Comparison of ENCODE assay signal across 8 cellular contexts in the genomic region with DNA sequence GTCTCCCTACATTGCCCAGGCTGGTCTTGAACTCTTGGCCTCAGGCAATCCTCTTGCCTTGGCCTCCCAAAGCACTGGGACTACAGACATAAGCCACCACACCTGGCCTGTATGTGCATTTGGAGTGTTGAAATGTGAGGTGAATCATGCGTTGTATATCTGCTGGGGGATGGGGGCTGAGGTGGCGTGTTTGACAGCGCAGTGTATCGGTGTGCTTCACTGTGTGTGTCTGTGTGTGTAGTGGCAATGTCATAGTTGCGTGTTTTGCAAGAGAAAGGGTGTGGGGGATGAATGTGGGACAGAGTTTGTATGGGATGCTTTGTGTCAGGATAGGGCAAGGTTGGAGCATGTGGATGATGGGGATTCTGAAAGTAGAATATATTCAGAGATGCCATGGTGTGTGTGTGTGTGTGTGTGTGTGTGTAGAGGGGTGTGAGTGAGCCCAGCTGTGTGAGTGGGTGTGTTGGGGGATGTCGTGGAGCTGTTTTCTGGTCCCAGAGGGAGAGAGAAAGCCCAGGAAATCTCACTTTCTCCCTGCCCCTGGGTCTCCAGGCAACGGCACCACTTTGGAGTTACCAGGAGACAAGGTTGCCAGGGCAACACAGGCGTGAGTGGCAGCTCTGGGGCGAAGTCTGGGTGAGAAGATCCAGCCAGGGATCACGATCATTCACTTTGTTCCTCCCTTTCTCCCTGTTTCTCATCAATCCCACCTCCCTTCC. TPM values are rescaled to one million over a fixed set of nuclear protein-coding genes. Genes with fewer than 3 reads are reported as not detected.
A peak's percentile ranks its signal among the peaks of the same experiment; 100 is the strongest.
DNase-seq lines count a peak whose midpoint lies in the region; ATAC-seq and TF ChIP-seq lines count a peak whose summit lies in the region.
"Had no signal": no experiment of that assay in that cellular context is flagged by ENCODE, and none has a peak within 500 bp of the region (broad histone marks: within the 10 kb centered on the region; RNA-seq: fewer than 3 reads in every experiment).

No MANE protein-coding gene starts in this region.

- H3K27ac ChIP-seq in GM23338 (ENCODE audit: low read depth) (peak overlapping the region; percentile 29; the same call in 1 of the 2 replicates), parathyroid adenoma (peak overlapping the region; percentile 98)

- no peak overlapping the region for H3K9ac ChIP-seq in parathyroid adenoma

- peaks cover 9% of the 10 kb centered on the region for H3K27me3 Mint-ChIP-seq in GM23338 (ENCODE audit: insufficient read depth, low read depth, poor library complexity)

- no peak overlapping the region for H3K27ac Mint-ChIP-seq in GM23338

- H2AFZ ChIP-seq in GM23338 (no peak overlapping the region), parathyroid adenoma (peak overlapping the region; percentile 96)

- peaks cover 15% of the 10 kb centered on the region for H3K36me3 Mint-ChIP-seq in GM23338 (ENCODE audit: low read depth)

- H3K4me3 Mint-ChIP-seq in GM23338, result peak overlapping the region; percentile 9; the same call in 2 of the 3 replicates

- H3F3A ChIP-seq in GM23338 (replicated peaks; ENCODE audit: low read depth), result 0 out of 2 replicates have a peak, but pooled peaks cover 6% of the 10 kb centered on the region

- H3K9me3 ChIP-seq in parathyroid adenoma (ENCODE audit: control insufficient read depth, low read length), result no peaks in the 10 kb centered on the region
- H3K9me3 ChIP-seq: thoracic aorta had no signal

- peaks cover 15% of the 10 kb centered on the region for H3K4me1 Mint-ChIP-seq in GM23338

- no peak overlapping the region; the same call in 1 of the 2 replicates for H3K4me3 ChIP-seq in GM23338
- peak overlapping the region; percentile 80 for H3K4me3 ChIP-seq in parathyroid adenoma (ENCODE audit: low read depth, low read length)

- 0 out of 2 replicates have a peak overlapping the region, but pooled peaks have one; percentile 44 for H3K4me2 ChIP-seq in GM23338
- peak overlapping the region; percentile 97 for H3K4me2 ChIP-seq in parathyroid adenoma (ENCODE audit: low read length)

- no peaks in the 10 kb centered on the region for H3K36me3 ChIP-seq in GM23338 (ENCODE audit: insufficient read depth)
- no peaks in the 10 kb centered on the region for H3K36me3 ChIP-seq in parathyroid adenoma (ENCODE audit: control insufficient read depth, insufficient read depth, low read length)
- H3K36me3 ChIP-seq: thoracic aorta had no signal

- H3K27me3 ChIP-seq in GM23338 (ENCODE audit: insufficient read depth), result no peaks in the 10 kb centered on the region
- H3K27me3 ChIP-seq in parathyroid adenoma (ENCODE audit: control insufficient read depth, insufficient read depth, low read length), result no peaks in the 10 kb centered on the region

- peaks cover 10% of the 10 kb centered on the region; the same call in 1 of the 2 replicates for H3K79me2 ChIP-seq in GM23338 (replicated peaks; ENCODE audit: insufficient read depth)
- H3K79me2 ChIP-seq in parathyroid adenoma, result no peaks in the 10 kb centered on the region

- no peaks in the 10 kb centered on the region for H3K9me3 Mint-ChIP-seq in GM23338

- H4K20me1 ChIP-seq in GM23338 (replicated peaks; ENCODE audit: insufficient read depth), result peaks cover 5% of the 10 kb centered on the region; the same call in 1 of the 2 replicates

- H3K4me1 ChIP-seq in GM23338 (ENCODE audit: insufficient read depth), result peaks cover 10% of the 10 kb centered on the region
- peaks cover 15% of the 10 kb centered on the region for H3K4me1 ChIP-seq in parathyroid adenoma

- DNase-seq in GM23338 (ENCODE audit: low spot score) (peak; percentile 84), NCI-H2029 (lab: John Stamatoyannopoulos, UW) (peak; percentile 84), astrocyte of the hippocampus (ENCODE audit: low read depth, low spot score) (peak; percentile 75), AG20443 (ENCODE audit: low spot score) (no peak)

- H3K9me2 ChIP-seq in GM23338 (ENCODE audit: insufficient read depth), result no peaks in the 10 kb centered on the region

- TF ChIP-seq CTCF in GM23338 (conservative IDR thresholded peaks at IDR 0.05; ENCODE audit: low read depth in 2 of 2) (no peak), parathyroid adenoma (IDR thresholded peaks at IDR 0.05) (no peak)

- ATAC-seq in GM23338, result peak; percentile 3; the same call in 1 of the 3 replicates
- no peak for ATAC-seq in HG03045 (IDR thresholded peaks at IDR 0.05; ENCODE audit: unreplicated experiment)
- no peak for ATAC-seq in HG03108 (IDR thresholded peaks at IDR 0.05; ENCODE audit: unreplicated experiment)

TF ChIP-seq in GM23338, 12 proteins besides CTCF, POLR2A, EP300 and RAD21:
- TF ChIP-seq, protein P1, sequence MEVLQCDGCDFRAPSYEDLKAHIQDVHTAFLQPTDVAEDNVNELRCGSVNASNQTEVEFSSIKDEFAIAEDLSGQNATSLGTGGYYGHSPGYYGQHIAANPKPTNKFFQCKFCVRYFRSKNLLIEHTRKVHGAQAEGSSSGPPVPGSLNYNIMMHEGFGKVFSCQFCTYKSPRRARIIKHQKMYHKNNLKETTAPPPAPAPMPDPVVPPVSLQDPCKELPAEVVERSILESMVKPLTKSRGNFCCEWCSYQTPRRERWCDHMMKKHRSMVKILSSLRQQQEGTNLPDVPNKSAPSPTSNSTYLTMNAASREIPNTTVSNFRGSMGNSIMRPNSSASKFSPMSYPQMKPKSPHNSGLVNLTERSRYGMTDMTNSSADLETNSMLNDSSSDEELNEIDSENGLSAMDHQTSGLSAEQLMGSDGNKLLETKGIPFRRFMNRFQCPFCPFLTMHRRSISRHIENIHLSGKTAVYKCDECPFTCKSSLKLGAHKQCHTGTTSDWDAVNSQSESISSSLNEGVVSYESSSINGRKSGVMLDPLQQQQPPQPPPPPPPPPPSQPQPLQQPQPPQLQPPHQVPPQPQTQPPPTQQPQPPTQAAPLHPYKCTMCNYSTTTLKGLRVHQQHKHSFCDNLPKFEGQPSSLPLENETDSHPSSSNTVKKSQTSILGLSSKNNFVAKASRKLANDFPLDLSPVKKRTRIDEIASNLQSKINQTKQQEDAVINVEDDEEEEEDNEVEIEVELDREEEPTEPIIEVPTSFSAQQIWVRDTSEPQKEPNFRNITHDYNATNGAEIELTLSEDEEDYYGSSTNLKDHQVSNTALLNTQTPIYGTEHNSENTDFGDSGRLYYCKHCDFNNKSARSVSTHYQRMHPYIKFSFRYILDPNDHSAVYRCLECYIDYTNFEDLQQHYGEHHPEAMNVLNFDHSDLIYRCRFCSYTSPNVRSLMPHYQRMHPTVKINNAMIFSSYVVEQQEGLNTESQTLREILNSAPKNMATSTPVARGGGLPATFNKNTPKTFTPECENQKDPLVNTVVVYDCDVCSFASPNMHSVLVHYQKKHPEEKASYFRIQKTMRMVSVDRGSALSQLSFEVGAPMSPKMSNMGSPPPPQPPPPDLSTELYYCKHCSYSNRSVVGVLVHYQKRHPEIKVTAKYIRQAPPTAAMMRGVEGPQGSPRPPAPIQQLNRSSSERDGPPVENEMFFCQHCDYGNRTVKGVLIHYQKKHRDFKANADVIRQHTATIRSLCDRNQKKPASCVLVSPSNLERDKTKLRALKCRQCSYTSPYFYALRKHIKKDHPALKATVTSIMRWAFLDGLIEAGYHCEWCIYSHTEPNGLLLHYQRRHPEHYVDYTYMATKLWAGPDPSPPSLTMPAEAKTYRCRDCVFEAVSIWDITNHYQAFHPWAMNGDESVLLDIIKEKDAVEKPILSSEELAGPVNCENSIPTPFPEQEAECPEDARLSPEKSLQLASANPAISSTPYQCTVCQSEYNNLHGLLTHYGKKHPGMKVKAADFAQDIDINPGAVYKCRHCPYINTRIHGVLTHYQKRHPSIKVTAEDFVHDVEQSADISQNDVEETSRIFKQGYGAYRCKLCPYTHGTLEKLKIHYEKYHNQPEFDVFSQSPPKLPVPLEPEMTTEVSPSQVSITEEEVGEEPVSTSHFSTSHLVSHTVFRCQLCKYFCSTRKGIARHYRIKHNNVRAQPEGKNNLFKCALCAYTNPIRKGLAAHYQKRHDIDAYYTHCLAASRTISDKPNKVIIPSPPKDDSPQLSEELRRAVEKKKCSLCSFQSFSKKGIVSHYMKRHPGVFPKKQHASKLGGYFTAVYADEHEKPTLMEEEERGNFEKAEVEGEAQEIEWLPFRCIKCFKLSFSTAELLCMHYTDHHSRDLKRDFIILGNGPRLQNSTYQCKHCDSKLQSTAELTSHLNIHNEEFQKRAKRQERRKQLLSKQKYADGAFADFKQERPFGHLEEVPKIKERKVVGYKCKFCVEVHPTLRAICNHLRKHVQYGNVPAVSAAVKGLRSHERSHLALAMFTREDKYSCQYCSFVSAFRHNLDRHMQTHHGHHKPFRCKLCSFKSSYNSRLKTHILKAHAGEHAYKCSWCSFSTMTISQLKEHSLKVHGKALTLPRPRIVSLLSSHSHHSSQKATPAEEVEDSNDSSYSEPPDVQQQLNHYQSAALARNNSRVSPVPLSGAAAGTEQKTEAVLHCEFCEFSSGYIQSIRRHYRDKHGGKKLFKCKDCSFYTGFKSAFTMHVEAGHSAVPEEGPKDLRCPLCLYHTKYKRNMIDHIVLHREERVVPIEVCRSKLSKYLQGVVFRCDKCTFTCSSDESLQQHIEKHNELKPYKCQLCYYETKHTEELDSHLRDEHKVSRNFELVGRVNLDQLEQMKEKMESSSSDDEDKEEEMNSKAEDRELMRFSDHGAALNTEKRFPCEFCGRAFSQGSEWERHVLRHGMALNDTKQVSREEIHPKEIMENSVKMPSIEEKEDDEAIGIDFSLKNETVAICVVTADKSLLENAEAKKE (CRISPR knock-in tag; IDR thresholded peaks at IDR 0.05), result no peak

RNA-seq across cellular contexts. Expression of a gene that starts 1.1 kb away (rescaled TPM):
- 2.1 and 4.1 TPM in 2 replicates for total RNA-seq in GM23338 (2014; rRNA removed; shearing (Covaris generic))
- 6.1 and 6.6 TPM in 2 replicates for polyA plus RNA-seq in GM23338 (2016; fragmentation: Nextera tagmentation; extraction: Ambion mirVana)

RNA-seq across cellular contexts. Expression of a gene that starts 10.8 kb away (rescaled TPM):
- total RNA-seq in GM23338 (2014; rRNA removed; shearing (Covaris generic)), result 6.8 and 12.0 TPM in 2 replicates
- 9.1 and 9.2 TPM in 2 replicates for polyA plus RNA-seq in GM23338 (2016; fragmentation: Nextera tagmentation; extraction: Ambion mirVana)

RNA-seq across cellular contexts. Expression of a gene that starts 18.1 kb away (rescaled TPM):
- total RNA-seq in GM23338 (2014; rRNA removed; shearing (Covaris generic)), result 5.7 and 12.0 TPM in 2 replicates
- 5.0 and 9.0 TPM in 2 replicates for polyA plus RNA-seq in GM23338 (2016; fragmentation: Nextera tagmentation; extraction: Ambion mirVana)

RNA-seq across cellular contexts. Expression of a gene that starts 27.0 kb away (rescaled TPM):
- total RNA-seq in GM23338 (2014; rRNA removed; shearing (Covaris generic)), result 3.4 and 3.5 TPM in 2 replicates
- 5.1 and 6.2 TPM in 2 replicates for polyA plus RNA-seq in GM23338 (2016; fragmentation: Nextera tagmentation; extraction: Ambion mirVana)

RNA-seq across cellular contexts. Expression of a gene that starts 27.3 kb away (rescaled TPM):
- 223 and 293 TPM in 2 replicates for total RNA-seq in GM23338 (2014; rRNA removed; shearing (Covaris generic))
- polyA plus RNA-seq in GM23338 (2016; fragmentation: Nextera tagmentation; extraction: Ambion mirVana), result 114 and 123 TPM in 2 replicates
